10 cellular contexts compared by ENCODE assay signal in genomic region chr9:108443741-108444140, GRCh38.
A peak's percentile ranks its signal among the peaks of the same experiment; 100 is the strongest.
DNase-seq lines count a peak whose midpoint lies in the region; ATAC-seq and TF ChIP-seq lines count a peak whose summit lies in the region.
"Had no signal": no experiment of that assay in that cellular context is flagged by ENCODE, and none has a peak within 500 bp of the region (broad histone marks: within the 10 kb centered on the region; RNA-seq: fewer than 3 reads in every experiment).

No MANE protein-coding gene starts in this region.

- ATAC-seq in foreskin keratinocyte = peak; percentile 50
- ATAC-seq in GM18505 (IDR thresholded peaks at IDR 0.05; ENCODE audit: unreplicated experiment) = no peak
- ATAC-seq: activated T-helper 17 cell treated with anti-CD3 and anti-CD28 coated beads, Interleukin-2, amount 50 U/mL, for 72 hours; WTC11 had no signal

- H3K36me3 ChIP-seq in suprapubic skin = no peaks in the 10 kb centered on the region

- peak overlapping the region; percentile 83 for H3K4me3 Mint-ChIP-seq in HFFc6
- H3K4me3 Mint-ChIP-seq: activated T-helper 17 cell treated with anti-CD3 and anti-CD28 coated beads, Interleukin-2, amount 50 U/mL, for 72 hours; WTC11 had no signal

- H3K4me1 Mint-ChIP-seq in HFFc6 (ENCODE audit: low read depth) = peaks cover 74% of the 10 kb centered on the region
- H3K4me1 Mint-ChIP-seq: activated T-helper 17 cell treated with anti-CD3 and anti-CD28 coated beads, Interleukin-2, amount 50 U/mL, for 72 hours had no signal

- peak; percentile 70 for DNase-seq in HFFc6
- DNase-seq in amniotic epithelial cell (ENCODE audit: low read depth) = peak; percentile 59
- DNase-seq in foreskin keratinocyte = peak; percentile 66 to 81
- DNase-seq in suprapubic skin (ENCODE audit: low spot score in 2 of 2) = no peak
- DNase-seq in DMS53 treated with DMSO at 0.1 percent for 48 hours (lab: John Stamatoyannopoulos, UW; ENCODE audit: unreplicated experiment) = no peak
- no peak for DNase-seq in activated CD4-positive, alpha-beta T cell treated with anti-CD3 and anti-CD28 coated beads, Interleukin-2, amount 50 U/mL, for 1 hour
- DNase-seq in NAMALWA (ENCODE audit: low spot score) = no peak

- H3K27me3 ChIP-seq in foreskin keratinocyte (no peaks in the 10 kb centered on the region), suprapubic skin (no peaks in the 10 kb centered on the region)

- no peaks in the 10 kb centered on the region; the same call in none of the 2 replicates for H3K9me3 Mint-ChIP-seq in HFFc6

- WGBS in suprapubic skin = 17% methylated on average over 3 of the region's 3 CpGs

- H3K27ac Mint-ChIP-seq in HFFc6 = peak overlapping the region; percentile 81
- H3K27ac Mint-ChIP-seq: activated T-helper 17 cell treated with anti-CD3 and anti-CD28 coated beads, Interleukin-2, amount 50 U/mL, for 72 hours; WTC11 had no signal

- peak overlapping the region; percentile 43 for H3K4me3 ChIP-seq in suprapubic skin

- H3K4me1 ChIP-seq in foreskin keratinocyte (peaks cover 40% of the 10 kb centered on the region), suprapubic skin (peaks cover 67% of the 10 kb centered on the region)

- H3K9me3 ChIP-seq in suprapubic skin = no peaks in the 10 kb centered on the region

- H3K36me3 Mint-ChIP-seq in HFFc6 (ENCODE audit: low read depth) = peaks cover 9% of the 10 kb centered on the region; the same call in 1 of the 2 replicates
- H3K36me3 Mint-ChIP-seq: WTC11 had no signal

- peak overlapping the region; percentile 46 for H3K27ac ChIP-seq in foreskin keratinocyte
- peak overlapping the region; percentile 95 for H3K27ac ChIP-seq in suprapubic skin

- peak; percentile 36 for TF ChIP-seq CTCF in HFFc6 (IDR thresholded peaks at IDR 0.05)
- peak; percentile 41 for TF ChIP-seq CTCF in foreskin keratinocyte (conservative IDR thresholded peaks at IDR 0.05)
- TF ChIP-seq CTCF in suprapubic skin (IDR thresholded peaks at IDR 0.05) = peak in 1 of 2 donors; percentile 5

- no peak for TF ChIP-seq EP300 in suprapubic skin (IDR thresholded peaks at IDR 0.05)

- no peak for TF ChIP-seq POLR2A in suprapubic skin (IDR thresholded peaks at IDR 0.05)
- TF ChIP-seq POLR2A in GM18505 (IDR thresholded peaks at IDR 0.05; ENCODE audit: borderline replicate concordance, extremely low read depth, insufficient read depth, insufficient read length) = no peak

- 0 out of 2 replicates have a peak, but pooled peaks cover under 1% of the 10 kb centered on the region for H3K27me3 Mint-ChIP-seq in HFFc6 (ENCODE audit: insufficient read depth)

Comparison
In these comparisons a context has a peak if more than half of its experiments do, and no peak if none do; other contexts are left out.
1. DNase-seq: peak in HFFc6 (single experiment), amniotic epithelial cell (single experiment) and foreskin keratinocyte (2 of 2); none in suprapubic skin (0 of 2), DMS53 treated with DMSO at 0.1 percent for 48 hours (single experiment), activated CD4-positive, alpha-beta T cell treated with anti-CD3 and anti-CD28 coated beads, Interleukin-2, amount 50 U/mL, for 1 hour (single experiment) and NAMALWA (single experiment).